8 cellular contexts compared by ENCODE assay signal in genomic region chr12:54201001-54201794, GRCh38. TPM values are rescaled to one million over a fixed set of nuclear protein-coding genes. Genes with fewer than 3 reads are reported as not detected.
DNase-seq lines count a peak whose midpoint lies in the region; ATAC-seq, FAIRE-seq and TF ChIP-seq lines count a peak whose summit lies in the region.

No MANE protein-coding gene starts in this region.

- no peak overlapping the region for H3K27ac ChIP-seq in liver (ENCODE audit: low read depth in 1 of 2, low read length in 2 of 2)

- peaks cover 0 to 12% (median 6%) of the 10 kb centered on the region in 4 donors for H3K27me3 ChIP-seq in liver (ENCODE audit: control insufficient read depth in 4 of 4, insufficient read depth in 4 of 4, low read length in 3 of 4)

- 22% methylated on average over 8 of the region's 8 CpGs for WGBS in liver

- no peaks in the 10 kb centered on the region for H3K9me3 ChIP-seq in liver (ENCODE audit: control insufficient read depth in 4 of 4, low read length in 3 of 4)

- no peak overlapping the region for H3K9ac ChIP-seq in liver (ENCODE audit: low read depth in 1 of 2, low read length in 2 of 2)

- H3K4me1 ChIP-seq in liver (ENCODE audit: control insufficient read depth in 4 of 4, insufficient read depth in 4 of 4, low read length in 3 of 4), result no peaks in the 10 kb centered on the region

- no peak for FAIRE-seq in D721Med (lab: Jason Lieb, UNC)

- no peak overlapping the region for H3K4me3 ChIP-seq in liver (ENCODE audit: low read depth in 1 of 3, low read length in 3 of 3)

- peak; percentile 73 to 83 for TF ChIP-seq RAD21 in liver (IDR thresholded peaks at IDR 0.05)

- peak; percentile 54 for ATAC-seq in HG02571 (IDR thresholded peaks at IDR 0.05; ENCODE audit: unreplicated experiment)
- ATAC-seq in HG03196 (IDR thresholded peaks at IDR 0.05; ENCODE audit: unreplicated experiment), result no peak

- TF ChIP-seq CTCF in D721Med (IDR thresholded peaks at IDR 0.05; ENCODE audit: insufficient read depth, missing control alignments) (peak; percentile 86), liver (IDR thresholded peaks at IDR 0.05; ENCODE audit: low read depth, low read length, missing input control) (peak; percentile 99)

- no peaks in the 10 kb centered on the region for H3K36me3 ChIP-seq in liver (ENCODE audit: control insufficient read depth in 4 of 4, insufficient read depth in 3 of 4, low read depth in 1 of 4, low read length in 3 of 4)

- DNase-seq in D721Med (ENCODE audit: insufficient read length, low spot score) (peak; percentile 88), NCI-H345 treated with DMSO at 0.1 percent for 48 hours (lab: John Stamatoyannopoulos, UW; ENCODE audit: unreplicated experiment) (peak; percentile 54), cerebellar cortex (ENCODE audit: low spot score) (peak; percentile 72)
- DNase-seq in activated CD4-positive, CD25-positive, alpha-beta regulatory T cell treated with anti-CD3 and anti-CD28 coated beads, Interleukin-2, amount 50 U/mL, for 72 hours, result peak; percentile 68
- DNase-seq in stimulated activated CD8-positive, alpha-beta memory T cell treated with anti-CD3 and anti-CD28 coated beads, Interleukin-12 subunit alpha, Interleukin-12 subunit beta, amount 100 ng/mL, for 1 hour (ENCODE audit: low read depth), result peak; percentile 38

TF ChIP-seq in liver, 16 proteins besides CTCF, POLR2A, EP300 and RAD21:
- TF ChIP-seq TAF1 (conservative IDR thresholded peaks at IDR 0.05), result no peak
- TF ChIP-seq JUND (IDR thresholded peaks at IDR 0.05), result no peak
- no peak for TF ChIP-seq RXRA (IDR thresholded peaks at IDR 0.05)
- TF ChIP-seq, protein P1, sequence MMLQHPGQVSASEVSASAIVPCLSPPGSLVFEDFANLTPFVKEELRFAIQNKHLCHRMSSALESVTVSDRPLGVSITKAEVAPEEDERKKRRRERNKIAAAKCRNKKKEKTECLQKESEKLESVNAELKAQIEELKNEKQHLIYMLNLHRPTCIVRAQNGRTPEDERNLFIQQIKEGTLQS (IDR thresholded peaks at IDR 0.05), result no peak
- no peak for TF ChIP-seq HNF4G (IDR thresholded peaks at IDR 0.05)
- TF ChIP-seq FOXA2 (IDR thresholded peaks at IDR 0.05), result no peak
- no peak for TF ChIP-seq FOXA1 (IDR thresholded peaks at IDR 0.05)
- TF ChIP-seq, protein P2, sequence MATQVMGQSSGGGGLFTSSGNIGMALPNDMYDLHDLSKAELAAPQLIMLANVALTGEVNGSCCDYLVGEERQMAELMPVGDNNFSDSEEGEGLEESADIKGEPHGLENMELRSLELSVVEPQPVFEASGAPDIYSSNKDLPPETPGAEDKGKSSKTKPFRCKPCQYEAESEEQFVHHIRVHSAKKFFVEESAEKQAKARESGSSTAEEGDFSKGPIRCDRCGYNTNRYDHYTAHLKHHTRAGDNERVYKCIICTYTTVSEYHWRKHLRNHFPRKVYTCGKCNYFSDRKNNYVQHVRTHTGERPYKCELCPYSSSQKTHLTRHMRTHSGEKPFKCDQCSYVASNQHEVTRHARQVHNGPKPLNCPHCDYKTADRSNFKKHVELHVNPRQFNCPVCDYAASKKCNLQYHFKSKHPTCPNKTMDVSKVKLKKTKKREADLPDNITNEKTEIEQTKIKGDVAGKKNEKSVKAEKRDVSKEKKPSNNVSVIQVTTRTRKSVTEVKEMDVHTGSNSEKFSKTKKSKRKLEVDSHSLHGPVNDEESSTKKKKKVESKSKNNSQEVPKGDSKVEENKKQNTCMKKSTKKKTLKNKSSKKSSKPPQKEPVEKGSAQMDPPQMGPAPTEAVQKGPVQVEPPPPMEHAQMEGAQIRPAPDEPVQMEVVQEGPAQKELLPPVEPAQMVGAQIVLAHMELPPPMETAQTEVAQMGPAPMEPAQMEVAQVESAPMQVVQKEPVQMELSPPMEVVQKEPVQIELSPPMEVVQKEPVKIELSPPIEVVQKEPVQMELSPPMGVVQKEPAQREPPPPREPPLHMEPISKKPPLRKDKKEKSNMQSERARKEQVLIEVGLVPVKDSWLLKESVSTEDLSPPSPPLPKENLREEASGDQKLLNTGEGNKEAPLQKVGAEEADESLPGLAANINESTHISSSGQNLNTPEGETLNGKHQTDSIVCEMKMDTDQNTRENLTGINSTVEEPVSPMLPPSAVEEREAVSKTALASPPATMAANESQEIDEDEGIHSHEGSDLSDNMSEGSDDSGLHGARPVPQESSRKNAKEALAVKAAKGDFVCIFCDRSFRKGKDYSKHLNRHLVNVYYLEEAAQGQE (IDR thresholded peaks at IDR 0.05), result no peak
- no peak for TF ChIP-seq YY1 (IDR thresholded peaks at IDR 0.05)
- TF ChIP-seq GABPA (IDR thresholded peaks at IDR 0.05 in 1 of 2, conservative IDR thresholded peaks at IDR 0.05 in 1 of 2), result no peak
- TF ChIP-seq HNF4A (conservative IDR thresholded peaks at IDR 0.05), result no peak
- no peak for TF ChIP-seq MAX (IDR thresholded peaks at IDR 0.05)
- no peak for TF ChIP-seq SP1 (IDR thresholded peaks at IDR 0.05)

RNA-seq across cellular contexts. Expression of gene SMUG1, which starts 12.4 kb away (rescaled TPM):
- total RNA-seq in liver, result 10 to 100 TPM; 17.6 to 22.9 TPM
- 10 to 100 TPM; 28.0 to 42.9 TPM for polyA plus RNA-seq in liver

Comparison
In these comparisons a context has a peak if more than half of its experiments do, and no peak if none do; other contexts are left out.
1. DNase-seq: peak in every context shown above with its lines; median percentile 88 in D721Med; 72 in cerebellar cortex; 68 in activated CD4-positive, CD25-positive, alpha-beta regulatory T cell treated with anti-CD3 and anti-CD28 coated beads, Interleukin-2, amount 50 U/mL, for 72 hours; 54 in NCI-H345 treated with DMSO at 0.1 percent for 48 hours; 38 in stimulated activated CD8-positive, alpha-beta memory T cell treated with anti-CD3 and anti-CD28 coated beads, Interleukin-12 subunit alpha, Interleukin-12 subunit beta, amount 100 ng/mL, for 1 hour.